8 cellular contexts compared by ENCODE assay signal in the genomic region with DNA sequence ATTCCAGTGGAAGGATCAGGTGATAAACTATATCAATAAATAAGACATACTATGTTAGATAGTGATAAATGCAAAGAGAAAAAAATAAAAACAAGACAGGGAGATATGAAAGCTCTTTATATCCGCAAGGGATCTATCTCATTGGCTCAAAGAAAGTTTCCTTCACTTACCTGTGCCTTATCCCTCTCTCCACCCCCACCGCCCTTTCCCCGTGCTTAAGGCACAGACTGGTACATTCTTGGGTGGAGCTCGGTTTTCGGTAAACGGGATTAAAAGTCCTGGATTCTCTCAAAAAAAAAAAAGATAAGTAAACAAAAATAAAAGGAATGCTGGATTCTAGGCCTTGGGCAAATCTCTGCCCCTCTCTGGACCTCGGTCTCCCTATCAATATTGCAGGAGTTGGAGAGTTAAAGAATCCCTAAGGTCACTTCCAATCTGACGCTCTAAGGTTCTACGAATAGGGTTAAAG. TPM values are rescaled to one million over a fixed set of nuclear protein-coding genes. Genes with fewer than 3 reads are reported as not detected.
DNase-seq lines count a peak whose midpoint lies in the region; ATAC-seq, FAIRE-seq and TF ChIP-seq lines count a peak whose summit lies in the region.

No MANE protein-coding gene starts in this region.

- H3K4me1 Mint-ChIP-seq in activated naive CD4-positive, alpha-beta T cell treated with anti-CD3 and anti-CD28 coated beads for 36 hours (ENCODE audit: low read depth) = peaks cover 53% of the 10 kb centered on the region
- H3K4me1 Mint-ChIP-seq in astrocyte (ENCODE audit: low read depth, unreplicated experiment) (peaks cover 6% of the 10 kb centered on the region), type B pancreatic cell (ENCODE audit: unreplicated experiment) (peaks cover 37% of the 10 kb centered on the region)

- peak overlapping the region; percentile 94 for H3K4me2 ChIP-seq in astrocyte (ENCODE audit: low read length)

- peak overlapping the region; percentile 95 for H2AFZ ChIP-seq in astrocyte (ENCODE audit: low read depth, low read length)

- H3K27me3 Mint-ChIP-seq in activated naive CD4-positive, alpha-beta T cell treated with anti-CD3 and anti-CD28 coated beads for 36 hours (ENCODE audit: low read depth) = no peaks in the 10 kb centered on the region
- H3K27me3 Mint-ChIP-seq in astrocyte (ENCODE audit: low read depth, unreplicated experiment) (no peaks in the 10 kb centered on the region), type B pancreatic cell (no peaks in the 10 kb centered on the region)

- TF ChIP-seq CTCF in astrocyte (IDR thresholded peaks at IDR 0.05; ENCODE audit: insufficient read depth, low read depth, low read length) = no peak
- TF ChIP-seq CTCF in lung (IDR thresholded peaks at IDR 0.05; ENCODE audit: control extremely low read depth, extremely low read depth) = no peak
- no peak for TF ChIP-seq CTCF in type B pancreatic cell (conservative IDR thresholded peaks at IDR 0.05)

- peaks cover 21% of the 10 kb centered on the region for H3K79me2 ChIP-seq in astrocyte (ENCODE audit: insufficient read depth, low read length)

- H3K9ac ChIP-seq in astrocyte (ENCODE audit: low read length) = peak overlapping the region; percentile 90

- H3K27me3 ChIP-seq in astrocyte (ENCODE audit: insufficient read depth, low read length) = no peaks in the 10 kb centered on the region
- H3K27me3 ChIP-seq in lung (ENCODE audit: control insufficient read depth, insufficient read depth) = no peaks in the 10 kb centered on the region

- H3K36me3 Mint-ChIP-seq in activated naive CD4-positive, alpha-beta T cell treated with anti-CD3 and anti-CD28 coated beads for 36 hours (ENCODE audit: low read depth) = peaks cover 4% of the 10 kb centered on the region
- H3K36me3 Mint-ChIP-seq in astrocyte (ENCODE audit: low read depth, unreplicated experiment) (peaks cover 3% of the 10 kb centered on the region), type B pancreatic cell (peaks cover 3% of the 10 kb centered on the region)

- ATAC-seq in lung (ENCODE audit: insufficient read depth, low FRiP score) (no peak), esophagus mucosa (no peak)

- H3K9me3 ChIP-seq in astrocyte (ENCODE audit: insufficient read depth, low read depth, low read length) = no peaks in the 10 kb centered on the region
- no peaks in the 10 kb centered on the region for H3K9me3 ChIP-seq in lung (ENCODE audit: control insufficient read depth in 2 of 2, insufficient read depth in 1 of 2, low read length in 1 of 2)

- H3K4me3 Mint-ChIP-seq in activated naive CD4-positive, alpha-beta T cell treated with anti-CD3 and anti-CD28 coated beads for 36 hours = peak overlapping the region; percentile 95
- H3K4me3 Mint-ChIP-seq in astrocyte (ENCODE audit: unreplicated experiment) (peak overlapping the region; percentile 86), type B pancreatic cell (peak overlapping the region; percentile 93)

- H3K4me1 ChIP-seq in astrocyte (ENCODE audit: insufficient read depth, low read length) (peaks cover 18% of the 10 kb centered on the region), lung (ENCODE audit: control insufficient read depth in 2 of 2, insufficient read depth in 2 of 2, low read length in 2 of 2) (peaks cover 0 to 12% of the 10 kb centered on the region in 2 donors)

- FAIRE-seq in astrocyte (lab: Jason Lieb, UNC) = no peak

- H3K4me3 ChIP-seq in astrocyte (ENCODE audit: insufficient read depth, low read depth, low read length) (peak overlapping the region; percentile 81), lung (no peak overlapping the region)

- WGBS in lung, 2 donors = 17 to 19% methylated on average over 9 of the region's 9 CpGs

- intact Hi-C loops in activated naive CD4-positive, alpha-beta T cell treated with anti-CD3 and anti-CD28 coated beads for 36 hours (cut with micrococcal nuclease) = loop anchor here (1.0 to 10.0 kb wide), 8 partner anchors 53 to 1529 kb away; partner anchors contain the start of genes DDI2, SDHB and SZRD1

- CTCF ChIA-PET in activated naive CD4-positive, alpha-beta T cell treated with anti-CD3 and anti-CD28 coated beads for 36 hours (lab: Charles Lee) = no interaction called here

- H4K20me1 ChIP-seq in astrocyte (ENCODE audit: insufficient read depth, low read length) = peaks cover 5% of the 10 kb centered on the region

- no peaks in the 10 kb centered on the region for H3K9me3 Mint-ChIP-seq in activated naive CD4-positive, alpha-beta T cell treated with anti-CD3 and anti-CD28 coated beads for 36 hours
- H3K9me3 Mint-ChIP-seq in astrocyte (ENCODE audit: unreplicated experiment) (no peaks in the 10 kb centered on the region), type B pancreatic cell (no peaks in the 10 kb centered on the region)

- DNase-seq in activated naive CD4-positive, alpha-beta T cell treated with anti-CD3 and anti-CD28 coated beads for 36 hours = peak; percentile 23
- DNase-seq in activated naive CD4-positive, alpha-beta T cell (lab: John Stamatoyannopoulos, UW) = no peak
- DNase-seq in astrocyte (ENCODE audit: low read depth) (no peak), lung (ENCODE audit: low spot score) (peak; percentile 51), type B pancreatic cell (ENCODE audit: extremely low spot score, unreplicated experiment) (no peak), DMS79 (lab: John Stamatoyannopoulos, UW) (no peak), LoVo (ENCODE audit: low spot score) (no peak)

- peak overlapping the region; percentile 99 for H3K27ac Mint-ChIP-seq in activated naive CD4-positive, alpha-beta T cell treated with anti-CD3 and anti-CD28 coated beads for 36 hours
- H3K27ac Mint-ChIP-seq in astrocyte (ENCODE audit: unreplicated experiment) (peak overlapping the region; percentile 89), type B pancreatic cell (peak overlapping the region; percentile 98)

- H3K36me3 ChIP-seq in astrocyte (ENCODE audit: insufficient read depth, low read length) = no peaks in the 10 kb centered on the region
- peaks cover 0 to 1% of the 10 kb centered on the region in 2 donors for H3K36me3 ChIP-seq in lung (ENCODE audit: control insufficient read depth in 2 of 2, insufficient read depth in 2 of 2, low read length in 2 of 2)

- H3K27ac ChIP-seq in astrocyte (ENCODE audit: low read depth, low read length) = peak overlapping the region; percentile 80
- peak overlapping the region; percentile 43 to 71 for H3K27ac ChIP-seq in lung (ENCODE audit: low read depth in 1 of 2, low read length in 1 of 2)

RNA-seq across cellular contexts. Expression of gene DNAJC16, which starts 0.6 kb away (rescaled TPM):
- 1 to 10 TPM; 7.1 to 9.8 TPM for total RNA-seq in activated naive CD4-positive, alpha-beta T cell treated with anti-CD3 and anti-CD28 coated beads for 36 hours
- total RNA-seq in astrocyte (19.6 and 20.7 TPM in 2 replicates), lung (10 to 100 TPM; 19.0 to 28.8 TPM), type B pancreatic cell (ENCODE audit: low replicate concordance) (23.7 and 26.3 TPM in 2 replicates), esophagus mucosa (19.8 TPM)
- polyA plus RNA-seq in lung = 1 to 10 TPM; 4.8 to 6.5 TPM

RNA-seq across cellular contexts. Expression of gene CASP9, which starts 2.0 kb away (rescaled TPM):
- total RNA-seq in activated naive CD4-positive, alpha-beta T cell treated with anti-CD3 and anti-CD28 coated beads for 36 hours = 1 to 10 TPM; 6.3 to 6.5 TPM
- total RNA-seq in astrocyte (7.3 and 8.5 TPM in 2 replicates), lung (10 to 100 TPM; 13.3 to 16.6 TPM), type B pancreatic cell (ENCODE audit: low replicate concordance) (13.1 and 13.5 TPM in 2 replicates), esophagus mucosa (10.1 TPM)
- polyA plus RNA-seq in lung = 10 to 100 TPM; 13.4 to 14.1 TPM

RNA-seq across cellular contexts. Expression of gene CELA2B, which starts 50.2 kb away (rescaled TPM):
- total RNA-seq in activated naive CD4-positive, alpha-beta T cell treated with anti-CD3 and anti-CD28 coated beads for 36 hours = not detected
- total RNA-seq in astrocyte (not detected in 2 replicates), lung (1 to 10 TPM in 1 of 2 donors, under 1 TPM in 1; 0.63 to 1.3 TPM), type B pancreatic cell (ENCODE audit: low replicate concordance) (not detected in 2 replicates), esophagus mucosa (not detected)
- not detected for polyA plus RNA-seq in lung

RNA-seq across cellular contexts. Expression of gene AGMAT, which starts 58.8 kb away (rescaled TPM):
- total RNA-seq in activated naive CD4-positive, alpha-beta T cell treated with anti-CD3 and anti-CD28 coated beads for 36 hours = 10 to 100 TPM; 15.9 to 16.2 TPM
- total RNA-seq in astrocyte = 0.41 and 0.53 TPM in 2 replicates
- total RNA-seq in lung = under 1 TPM; 0.23 to 0.40 TPM
- under 1 TPM; 0.08 to 0.46 TPM for polyA plus RNA-seq in lung
- total RNA-seq in type B pancreatic cell (ENCODE audit: low replicate concordance) = 5.4 and 7.2 TPM in 2 replicates
- total RNA-seq in esophagus mucosa = 1.4 TPM

Comparison
In these comparisons a context has a peak if more than half of its experiments do, and no peak if none do; other contexts are left out.
1. DNase-seq: peak in activated naive CD4-positive, alpha-beta T cell treated with anti-CD3 and anti-CD28 coated beads for 36 hours (single experiment) and lung (single experiment); none in activated naive CD4-positive, alpha-beta T cell (0 of 4), astrocyte (single experiment), type B pancreatic cell (single experiment), DMS79 (single experiment) and LoVo (single experiment).
2. Peak in every context shown above with its lines, with median percentiles within 50 percentile points of each other: H3K27ac Mint-ChIP-seq and H3K4me3 Mint-ChIP-seq.